In the genomic region with DNA sequence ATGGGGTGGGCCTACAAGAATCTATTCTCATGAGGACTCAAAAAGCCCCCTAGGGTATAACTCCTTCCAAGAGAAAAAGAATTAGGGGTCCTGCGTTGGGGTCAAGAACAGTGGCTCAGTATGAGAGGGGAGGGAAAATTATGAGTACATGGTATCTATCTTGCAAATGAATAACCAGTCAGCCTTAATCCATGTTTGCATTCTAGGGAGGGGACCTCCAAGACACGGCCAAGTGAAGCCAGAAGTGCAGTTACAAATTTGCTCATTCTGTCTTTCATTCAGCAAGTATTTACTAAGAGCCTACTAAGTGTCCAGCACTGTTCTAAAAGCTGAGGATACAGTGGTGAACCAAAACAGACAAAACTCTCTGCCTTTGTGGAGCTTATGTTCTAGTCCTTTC, we compare ENCODE assay signal across 29 cellular contexts.
A peak's percentile ranks its signal among the peaks of the same experiment; 100 is the strongest.
DNase-seq lines count a peak whose midpoint lies in the region; ATAC-seq and TF ChIP-seq lines count a peak whose summit lies in the region.
"Had no signal": no experiment of that assay in that cellular context is flagged by ENCODE, and none has a peak within 500 bp of the region (broad histone marks: within the 10 kb centered on the region; RNA-seq: fewer than 3 reads in every experiment).

No MANE protein-coding gene starts in this region.

- H3K79me2 ChIP-seq in mammary epithelial cell (ENCODE audit: insufficient read depth, low read length), result no peaks in the 10 kb centered on the region

- CTCF ChIA-PET in mammary epithelial cell (lab: Charles Lee; ENCODE audit: low non-redundant PET), result no interaction called here

- peak overlapping the region; percentile 19 for H2AFZ ChIP-seq in mammary epithelial cell (ENCODE audit: low read depth, low read length)
- no peak overlapping the region for H2AFZ ChIP-seq in mesenchymal stem cell (ENCODE audit: low read depth, low read length)

- H2BK12ac ChIP-seq in mesenchymal stem cell (ENCODE audit: low read length in 2 of 2), result peak overlapping the region in 1 of 2 experiments; percentile 54

- TF ChIP-seq CTCF in mammary epithelial cell (conservative IDR thresholded peaks at IDR 0.05 in 1 of 2, IDR thresholded peaks at IDR 0.05 in 1 of 2; ENCODE audit: extremely low read depth in 1 of 2, insufficient read depth in 1 of 2, low read depth in 1 of 2, low read length in 2 of 2) (no peak), upper lobe of right lung (IDR thresholded peaks at IDR 0.05) (no peak)

- in situ Hi-C loops in mammary epithelial cell (cut with MboI; ENCODE audit: low sequenced_read_pairs in 2 of 2), result no loop called here

- H3K27me3 ChIP-seq in mammary epithelial cell (ENCODE audit: insufficient read depth, low read length) (no peaks in the 10 kb centered on the region), mesenchymal stem cell (ENCODE audit: control insufficient read depth in 1 of 2, insufficient read depth in 1 of 2, low read length in 2 of 2) (peaks cover 0 to 9% of the 10 kb centered on the region in 2 experiments), upper lobe of right lung (no peaks in the 10 kb centered on the region)
- H3K27me3 ChIP-seq: gastrocnemius medialis, spleen had no signal

- no peak overlapping the region for H3K14ac ChIP-seq in mesenchymal stem cell (ENCODE audit: low read length in 2 of 2)

- H4K20me1 ChIP-seq in mammary epithelial cell (ENCODE audit: insufficient read depth, low read length), result no peaks in the 10 kb centered on the region

- no peaks in the 10 kb centered on the region for H3K79me1 ChIP-seq in mesenchymal stem cell (replicated peaks; ENCODE audit: low read length, poor library complexity, severe bottlenecking)

- DNase-seq in HT-29 (ENCODE audit: low spot score) (peak; percentile 65), mammary epithelial cell (no peak), mesenchymal stem cell (peak; percentile 6), upper lobe of right lung (no peak), NCI-H2107 (lab: John Stamatoyannopoulos, UW) (no peak)
- DNase-seq: activated CD8-positive, alpha-beta T cell treated with anti-CD3 and anti-CD28 coated beads for 36 hours; activated naive CD4-positive, alpha-beta T cell treated with anti-CD3 and anti-CD28 coated beads, Interleukin-2, amount 50 U/mL, for 16 hours; CD8-positive, alpha-beta T cell; DMS153; effector CD8-positive, alpha-beta T cell; gastrocnemius medialis; hippocampal formation; KBM-7; natural killer cell; NCI-H1417; NCI-H2081; NCI-H345; NCI-H774; retina; RPMI8226; spleen; stimulated activated CD4-positive, alpha-beta T cell treated with anti-CD3 and anti-CD28 coated beads, Interleukin-2, amount 100 ng/mL, for 48 hours; substantia nigra had no signal

- H3K36me3 ChIP-seq in mammary epithelial cell (ENCODE audit: insufficient read depth, low read length), result no peaks in the 10 kb centered on the region
- H3K36me3 ChIP-seq in mesenchymal stem cell (ENCODE audit: control insufficient read depth in 1 of 2, insufficient read depth in 2 of 2, low read depth in 1 of 2, low read length in 2 of 2), result no peaks in the 10 kb centered on the region
- no peaks in the 10 kb centered on the region for H3K36me3 ChIP-seq in upper lobe of right lung
- H3K36me3 ChIP-seq: gastrocnemius medialis, spleen had no signal

- intact Hi-C loops in mammary epithelial cell (cut with micrococcal nuclease) (no loop called here), upper lobe of right lung (cut with DNase I) (no loop called here)

- H2BK120ac ChIP-seq in mesenchymal stem cell (ENCODE audit: low read depth, low read length), result peak overlapping the region; percentile 61

- peak overlapping the region; percentile 41 for H4K8ac ChIP-seq in mesenchymal stem cell (ENCODE audit: low read length)

- no peaks in the 10 kb centered on the region for H3K9me3 ChIP-seq in mammary epithelial cell (replicated peaks; ENCODE audit: insufficient read depth, low read length)
- no peaks in the 10 kb centered on the region for H3K9me3 ChIP-seq in mesenchymal stem cell (ENCODE audit: control insufficient read depth, low read length)
- no peaks in the 10 kb centered on the region for H3K9me3 ChIP-seq in upper lobe of right lung
- H3K9me3 ChIP-seq: gastrocnemius medialis, spleen had no signal

- peaks cover 40% of the 10 kb centered on the region for H3K4me1 ChIP-seq in mammary epithelial cell (ENCODE audit: insufficient read depth, low read length)
- H3K4me1 ChIP-seq in mesenchymal stem cell (ENCODE audit: control insufficient read depth, insufficient read depth, low read depth, low read length), result no peaks in the 10 kb centered on the region
- H3K4me1 ChIP-seq in upper lobe of right lung, result peaks cover 3% of the 10 kb centered on the region
- H3K4me1 ChIP-seq: gastrocnemius medialis had no signal

- BruUV-seq in mammary epithelial cell (replicated peaks; lab: Mats Ljungman, UMichigan), result no TSS peak

- no peak overlapping the region for H3K4ac ChIP-seq in mesenchymal stem cell (ENCODE audit: low read depth in 1 of 2, low read length in 2 of 2)

- no peak overlapping the region for H3K4me3 ChIP-seq in mammary epithelial cell (replicated peaks in 1 of 3; ENCODE audit: insufficient read depth in 1 of 3, low read depth in 2 of 3, low read length in 3 of 3)
- H3K4me3 ChIP-seq in mesenchymal stem cell (ENCODE audit: insufficient read depth in 1 of 2, low read depth in 1 of 2, low read length in 2 of 2), result no peak overlapping the region
- no peak overlapping the region for H3K4me3 ChIP-seq in upper lobe of right lung
- H3K4me3 ChIP-seq: gastrocnemius medialis, SK-N-MC, spleen had no signal

- 95% methylated on average over 2 of the region's 2 CpGs for WGBS in mammary epithelial cell (ENCODE audit: low coverage, missing lambda C conversion rate)
- WGBS in mesenchymal stem cell, result 90% methylated on average over 1 of the region's 2 CpGs

- H2BK15ac ChIP-seq in mesenchymal stem cell (ENCODE audit: low read depth, poor library complexity, severe bottlenecking), result no peak overlapping the region

- no peak overlapping the region for H3K9ac ChIP-seq in mammary epithelial cell (ENCODE audit: insufficient read depth, low read length)
- no peak overlapping the region for H3K9ac ChIP-seq in mesenchymal stem cell (ENCODE audit: low read length)

- peak overlapping the region; percentile 61 for H4K91ac ChIP-seq in mesenchymal stem cell (ENCODE audit: low read length)

- no peak overlapping the region for H3K23ac ChIP-seq in mesenchymal stem cell (ENCODE audit: low read length in 2 of 2)

- H2BK5ac ChIP-seq in mesenchymal stem cell (ENCODE audit: low read depth, low read length, poor library complexity, severe bottlenecking), result no peak overlapping the region

- H3K18ac ChIP-seq in mesenchymal stem cell (ENCODE audit: low read depth in 1 of 2, low read length in 2 of 2), result peak overlapping the region in 1 of 2 experiments; percentile 43

- H3K4me2 ChIP-seq in mammary epithelial cell (ENCODE audit: insufficient read depth, low read depth, low read length) (no peak overlapping the region), mesenchymal stem cell (ENCODE audit: low read length, poor library complexity, severe bottlenecking) (no peak overlapping the region)

- ATAC-seq in upper lobe of right lung (no peak), HG03097 (IDR thresholded peaks at IDR 0.05; ENCODE audit: low FRiP score, unreplicated experiment) (no peak), GM19463 (IDR thresholded peaks at IDR 0.05; ENCODE audit: unreplicated experiment) (no peak)
- ATAC-seq: activated CD8-positive, alpha-beta T cell treated with anti-CD3 and anti-CD28 coated beads for 36 hours; activated T-helper 17 cell treated with anti-CD3 and anti-CD28 coated beads, Interleukin-2, amount 50 U/mL, for 72 hours; CD8-positive, alpha-beta T cell; esophagus mucosa; gastrocnemius medialis; left lobe of liver; natural killer cell had no signal

- H3K27ac ChIP-seq in mammary epithelial cell (ENCODE audit: insufficient read depth, low read depth, low read length) (no peak overlapping the region), mesenchymal stem cell (ENCODE audit: low read length, poor library complexity, severe bottlenecking) (peak overlapping the region; percentile 10), upper lobe of right lung (peak overlapping the region; percentile 51)
- H3K27ac ChIP-seq: gastrocnemius medialis, SK-N-MC, spleen had no signal

- dilution Hi-C loops in mammary epithelial cell (cut with HindIII; ENCODE audit: low sequenced_read_pairs), result no loop called here

- H2AK5ac ChIP-seq in mesenchymal stem cell (ENCODE audit: low read length, severe bottlenecking), result peak overlapping the region; percentile 67

Comparison
In these comparisons a context has a peak if more than half of its experiments do, and no peak if none do; other contexts are left out.
1. DNase-seq: peak in HT-29 (single experiment) and mesenchymal stem cell (single experiment); none in mammary epithelial cell (single experiment), upper lobe of right lung (single experiment) and NCI-H2107 (single experiment).